ENCODE assay signal across 24 cellular contexts in genomic region chrX:96692911-96693310, GRCh38. TPM values are rescaled to one million over a fixed set of nuclear protein-coding genes. Genes with fewer than 3 reads are reported as not detected.
DNase-seq lines count a peak whose midpoint lies in the region; ATAC-seq and TF ChIP-seq lines count a peak whose summit lies in the region.
"Had no signal": no experiment of that assay in that cellular context is flagged by ENCODE, and none has a peak within 500 bp of the region (broad histone marks: within the 10 kb centered on the region; RNA-seq: fewer than 3 reads in every experiment).

No MANE protein-coding gene starts in this region.

- H3K36me3 ChIP-seq in heart right ventricle (no peaks in the 10 kb centered on the region), gastroesophageal sphincter (no peaks in the 10 kb centered on the region), aorta (ENCODE audit: control insufficient read depth in 1 of 2, insufficient read depth in 2 of 2, low read length in 1 of 2) (no peaks in the 10 kb centered on the region), OCI-LY7 (ENCODE audit: insufficient read depth, low read length) (peaks cover 1% of the 10 kb centered on the region)
- H3K36me3 ChIP-seq: heart left ventricle, neural progenitor cell, Peyer's patch, sigmoid colon had no signal

- no peak overlapping the region for H2AFZ ChIP-seq in OCI-LY7 (ENCODE audit: low read length)
- H2AFZ ChIP-seq: neural progenitor cell had no signal

- CTCF ChIA-PET in OCI-LY7 (lab: Charles Lee; ENCODE audit: unreplicated experiment) = no interaction called here

- no peak overlapping the region for H3K4me2 ChIP-seq in OCI-LY7 (ENCODE audit: low read length)
- H3K4me2 ChIP-seq: neural progenitor cell had no signal

- H3K4me3 ChIP-seq in heart right ventricle (no peak overlapping the region), gastroesophageal sphincter (no peak overlapping the region), aorta (ENCODE audit: low read length in 2 of 2) (no peak overlapping the region), OCI-LY7 (ENCODE audit: low read depth, low read length, poor library complexity, severe bottlenecking) (no peak overlapping the region)
- H3K4me3 ChIP-seq: heart left ventricle, neural progenitor cell, Peyer's patch, sigmoid colon had no signal

- no peak for TF ChIP-seq POLR2A in gastroesophageal sphincter (IDR thresholded peaks at IDR 0.05)

- H3K9me3 ChIP-seq in heart right ventricle = no peaks in the 10 kb centered on the region
- no peaks in the 10 kb centered on the region for H3K9me3 ChIP-seq in gastroesophageal sphincter
- no peaks in the 10 kb centered on the region for H3K9me3 ChIP-seq in aorta (ENCODE audit: control insufficient read depth, low read length)
- no peaks in the 10 kb centered on the region for H3K9me3 ChIP-seq in OCI-LY7 (ENCODE audit: low read length)
- H3K9me3 ChIP-seq: heart left ventricle, Peyer's patch, sigmoid colon had no signal

- H4K20me1 ChIP-seq in OCI-LY7 (ENCODE audit: insufficient read depth, low read length) = no peaks in the 10 kb centered on the region

- ATAC-seq in left cardiac atrium = peak; percentile 47 to 60
- ATAC-seq in heart right ventricle = no peak
- peak; percentile 50 for ATAC-seq in gastroesophageal sphincter
- ATAC-seq in omental fat pad (ENCODE audit: low FRiP score) = peak; percentile 68
- peak; percentile 73 for ATAC-seq in aorta (ENCODE audit: low FRiP score)
- ATAC-seq: activated CD4-positive, alpha-beta T cell treated with anti-CD3 and anti-CD28 coated beads for 36 hours; activated naive CD4-positive, alpha-beta T cell treated with anti-CD3 and anti-CD28 coated beads, Interleukin-2, amount 50 U/mL, for 72 hours; CD8-positive, alpha-beta T cell had no signal

- H3K4me1 ChIP-seq in heart right ventricle (peaks cover 0 to 38% (median 0%) of the 10 kb centered on the region in 9 donors), gastroesophageal sphincter (peaks cover 0 to 33% (median 3%) of the 10 kb centered on the region in 3 donors), aorta (ENCODE audit: control insufficient read depth in 1 of 2, insufficient read depth in 2 of 2, low read length in 2 of 2) (no peaks in the 10 kb centered on the region), OCI-LY7 (ENCODE audit: insufficient read depth, low read length, poor library complexity, severe bottlenecking) (no peaks in the 10 kb centered on the region)
- H3K4me1 ChIP-seq: Peyer's patch had no signal

- no peak for TF ChIP-seq EP300 in gastroesophageal sphincter (IDR thresholded peaks at IDR 0.05)

- POLR2A ChIA-PET in OCI-LY7 (lab: Charles Lee) = no interaction called here

- no peak for TF ChIP-seq CTCF in heart right ventricle (IDR thresholded peaks at IDR 0.05)
- TF ChIP-seq CTCF in gastroesophageal sphincter (IDR thresholded peaks at IDR 0.05) = no peak
- TF ChIP-seq CTCF in omental fat pad (IDR thresholded peaks at IDR 0.05) = no peak
- TF ChIP-seq CTCF in OCI-LY7 (conservative IDR thresholded peaks at IDR 0.05; ENCODE audit: low read length) = no peak

- intact Hi-C loops in left cardiac atrium (cut with DNase I) = no loop called here
- intact Hi-C loops in heart right ventricle (cut with DNase I) = loop anchor here in 1 of 10 donors (1.0 kb wide), 1 partner anchor 37 kb away; no protein-coding TSS in a partner anchor
- intact Hi-C loops in aorta (cut with DNase I) = no loop called here
- intact Hi-C loops in OCI-LY7 (cut with micrococcal nuclease; ENCODE audit: unreplicated experiment) = no loop called here

- DNase-seq in left cardiac atrium (no peak), heart right ventricle (no peak), omental fat pad (ENCODE audit: low spot score) (no peak), aorta (no peak), OCI-LY7 (ENCODE audit: low spot score) (no peak), amniotic stem cell (lab: John Stamatoyannopoulos, UW) (no peak)
- no peak for DNase-seq in activated naive CD4-positive, alpha-beta T cell (lab: John Stamatoyannopoulos, UW)
- DNase-seq: activated CD4-positive, alpha-beta T cell treated with anti-CD3 and anti-CD28 coated beads for 36 hours; anterior cingulate cortex; CD8-positive, alpha-beta T cell; heart left ventricle; kidney glomerular epithelial cell; NCI-H146; NCI-H446; NCI-H774; Peyer's patch; SIG-M5; sigmoid colon; stimulated activated CD4-positive, alpha-beta T cell treated with anti-CD3 and anti-CD28 coated beads, Interleukin-15, amount 100 ng/mL, for 24 hours; stimulated activated CD4-positive, alpha-beta T cell treated with anti-CD3 and anti-CD28 coated beads, Interleukin-4, amount 100 ng/mL, for 4 hours; substantia nigra had no signal

- no peaks in the 10 kb centered on the region for H3K9me2 ChIP-seq in OCI-LY7 (ENCODE audit: insufficient read depth, low read length)

- BruUV-seq in OCI-LY7 (replicated peaks; lab: Mats Ljungman, UMichigan) = no TSS peak

- H3K27me3 ChIP-seq in heart right ventricle (peaks cover 0 to 14% (median 0%) of the 10 kb centered on the region in 7 donors), gastroesophageal sphincter (no peaks in the 10 kb centered on the region), aorta (ENCODE audit: control insufficient read depth in 1 of 2, insufficient read depth in 2 of 2, low read length in 1 of 2) (no peaks in the 10 kb centered on the region)
- H3K27me3 ChIP-seq: neural progenitor cell, Peyer's patch, sigmoid colon had no signal

- H3K27ac ChIP-seq in heart right ventricle = no peak overlapping the region
- H3K27ac ChIP-seq in gastroesophageal sphincter = peak overlapping the region in 2 of 4 donors; percentile 32 to 49
- H3K27ac ChIP-seq in aorta (ENCODE audit: low read depth in 1 of 2, low read length in 2 of 2) = no peak overlapping the region
- H3K27ac ChIP-seq in OCI-LY7 (ENCODE audit: low read depth, low read length, poor library complexity, severe bottlenecking) = no peak overlapping the region
- H3K27ac ChIP-seq: heart left ventricle, neural progenitor cell, Peyer's patch, sigmoid colon had no signal

- 0 out of 2 replicates have a peak, but pooled peaks cover 6% of the 10 kb centered on the region for H3K79me2 ChIP-seq in OCI-LY7 (ENCODE audit: insufficient read depth, low read depth, low read length)

RNA-seq across cellular contexts. Expression of gene DIAPH2, which starts 8.3 kb away (rescaled TPM):
- 10 to 100 TPM; 13.0 to 13.3 TPM for total RNA-seq in left cardiac atrium
- total RNA-seq in heart right ventricle = 10 to 100 TPM in 6 of 10 donors, 1 to 10 TPM in 4; 7.2 to 13.6 (median 10.7) TPM
- 1 to 10 TPM; 1.8 to 4.2 TPM for polyA plus RNA-seq in heart right ventricle
- 10 to 100 TPM; 46.1 to 93.9 (median 76.5) TPM for total RNA-seq in gastroesophageal sphincter
- total RNA-seq in omental fat pad = 10 to 100 TPM; 36.6 to 78.3 (median 41.4) TPM
- total RNA-seq in aorta = 10 to 100 TPM; 44.8 to 48.4 TPM
- 10 to 100 TPM in 1 of 2 donors, 1 to 10 TPM in 1; 6.5 to 15.0 TPM for polyA plus RNA-seq in aorta
- 19.1 and 21.5 TPM in 2 replicates for total RNA-seq in OCI-LY7 (2014; rRNA removed; shearing (Covaris generic))
- 21.3 and 22.5 TPM in 2 replicates for total RNA-seq in OCI-LY7 (2022)

Comparison
In these comparisons a context has a peak if more than half of its experiments do, and no peak if none do; other contexts are left out.
1. ATAC-seq: peak in left cardiac atrium (2 of 2), gastroesophageal sphincter (single experiment), omental fat pad (single experiment) and aorta (single experiment); none in heart right ventricle (0 of 8).